8 cellular contexts compared by ENCODE assay signal in the genomic region with DNA sequence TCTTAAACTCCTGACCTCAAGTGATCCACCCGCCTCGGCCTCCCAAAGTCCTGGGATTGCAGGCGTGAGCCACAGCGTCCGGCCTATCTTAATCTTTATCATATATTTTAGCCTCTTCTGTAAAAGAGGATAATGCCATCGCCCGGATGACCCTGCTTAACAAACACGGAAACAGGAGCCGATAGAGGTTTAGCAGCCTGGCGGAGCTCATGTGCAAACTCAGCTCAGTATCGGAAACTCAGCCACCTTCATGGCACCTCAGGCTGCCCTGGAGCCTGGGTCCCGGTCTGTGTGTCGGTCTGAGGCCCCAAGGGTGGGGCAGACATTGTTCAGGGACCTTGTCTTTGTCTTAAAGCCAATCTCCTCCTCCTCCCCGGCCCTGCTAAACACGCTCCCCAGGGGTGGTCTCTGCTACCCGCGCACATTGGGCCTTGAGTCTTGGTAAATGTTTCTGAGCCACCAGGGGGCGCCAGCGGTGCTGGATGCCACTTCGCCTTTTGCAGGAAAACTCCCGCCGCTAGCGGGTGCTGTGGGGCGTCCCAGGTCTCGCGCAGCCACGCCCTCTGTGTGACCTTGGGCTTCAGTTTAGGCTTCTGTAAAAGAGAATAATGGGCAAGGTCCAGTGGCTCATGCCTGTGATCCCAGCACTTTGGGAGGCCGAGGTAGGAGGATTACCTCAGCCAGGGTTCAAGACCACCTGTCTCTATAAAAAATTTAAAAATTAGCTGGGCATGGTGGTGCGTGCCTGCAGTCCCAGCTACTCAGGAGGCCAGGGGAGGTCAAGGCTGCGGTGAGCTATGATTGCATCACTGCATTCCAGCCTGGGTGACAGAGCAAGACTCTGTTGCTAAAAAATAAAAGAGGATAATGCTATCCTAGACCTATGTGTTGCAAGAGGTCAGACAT. TPM values are rescaled to one million over a fixed set of nuclear protein-coding genes. Genes with fewer than 3 reads are reported as not detected.
DNase-seq lines count a peak whose midpoint lies in the region; ATAC-seq and TF ChIP-seq lines count a peak whose summit lies in the region.

No MANE protein-coding gene starts in this region.

- CTCF ChIA-PET in Panc1 (lab: Charles Lee) = interaction anchor here (0.6 to 1.1 kb wide), 2 partner anchors 81 to 98 kb away, joined by 3 to 4 read pairs; no protein-coding TSS in a partner anchor

- H4K20me1 ChIP-seq in neural progenitor cell (ENCODE audit: low read depth) = no peaks in the 10 kb centered on the region

- H3K79me2 ChIP-seq in neural progenitor cell (ENCODE audit: low read depth) = no peaks in the 10 kb centered on the region

- H3K27ac ChIP-seq in Panc1 (ENCODE audit: low read length) (no peak overlapping the region), neural progenitor cell (no peak overlapping the region), stomach (peak overlapping the region in 1 of 5 donors; percentile 61)

- intact Hi-C loops in Panc1 (cut with micrococcal nuclease; ENCODE audit: unreplicated experiment) (loop anchor here (10.0 kb wide), 1 partner anchor 80 kb away; no protein-coding TSS in a partner anchor), stomach (cut with DNase I; ENCODE audit: low total_unique reads) (no loop called here)

- POLR2A ChIA-PET in Panc1 (lab: Charles Lee) = no interaction called here

- H3K9ac ChIP-seq in neural progenitor cell = no peak overlapping the region

- ATAC-seq in HG02970 (IDR thresholded peaks at IDR 0.05; ENCODE audit: low FRiP score, unreplicated experiment) = peak; percentile 73
- peak; percentile 81 for ATAC-seq in Panc1
- ATAC-seq in GM21528 (IDR thresholded peaks at IDR 0.05; ENCODE audit: low FRiP score, unreplicated experiment) = no peak

- no peaks in the 10 kb centered on the region for H3K36me3 ChIP-seq in Panc1 (ENCODE audit: control insufficient read depth, insufficient read depth, low read length)
- no peaks in the 10 kb centered on the region for H3K36me3 ChIP-seq in neural progenitor cell
- no peaks in the 10 kb centered on the region for H3K36me3 ChIP-seq in stomach

- in situ Hi-C loops in Panc1 (cut with HindIII; ENCODE audit: low pct_unique_long_range_greater_than_20kb, low sequenced_read_pairs) = no loop called here

- no peak overlapping the region for H3K27ac Mint-ChIP-seq in neural progenitor cell

- H3K27me3 Mint-ChIP-seq in neural progenitor cell (ENCODE audit: insufficient read depth, low read depth) = peaks cover 6% of the 10 kb centered on the region

- no peak overlapping the region for H3K4me3 Mint-ChIP-seq in neural progenitor cell

- H2AFZ ChIP-seq in neural progenitor cell (replicated peaks) = peak overlapping the region; percentile 96

- DNase-seq in GM12864 (ENCODE audit: low read depth) = peak; percentile 66
- no peak for DNase-seq in Panc1 (ENCODE audit: low read depth, low spot score)
- DNase-seq in activated T-cell treated with anti-CD3 and anti-CD28 coated beads, Interleukin-2, amount 50 U/mL, for 48 hours = peak; percentile 98 to 99
- peak; percentile 79 for DNase-seq in fibroblast of peridontal ligament (ENCODE audit: extremely low read depth)
- peak; percentile 96 for DNase-seq in neural progenitor cell (ENCODE audit: low spot score)
- DNase-seq in stomach = peak; percentile 92

- TF ChIP-seq EP300 in stomach (IDR thresholded peaks at IDR 0.05) = no peak

- 44 to 56% (median 46%) methylated on average over 24 to 30 of the region's 30 CpGs for WGBS in stomach, 5 donors

- BruUV-seq in Panc1 (replicated peaks; lab: Mats Ljungman, UMichigan) = no TSS peak

- H3K4me3 ChIP-seq in GM12864 (ENCODE audit: low read depth, low read length) (no peak overlapping the region), Panc1 (ENCODE audit: low read depth in 2 of 2, low read length in 2 of 2) (no peak overlapping the region), neural progenitor cell (no peak overlapping the region), stomach (no peak overlapping the region)

- TF ChIP-seq CTCF in GM12864 (IDR thresholded peaks at IDR 0.05; ENCODE audit: low read depth, low read length, missing control alignments) = peak; percentile 98
- TF ChIP-seq CTCF in Panc1 (IDR thresholded peaks at IDR 0.05) = peak; percentile 95
- peak; percentile 98 for TF ChIP-seq CTCF in neural progenitor cell (IDR thresholded peaks at IDR 0.05)
- TF ChIP-seq CTCF in stomach (IDR thresholded peaks at IDR 0.05) = peak in 5 of 7 experiments; percentile 54 to 93 (median 81)

- H3K9me3 ChIP-seq in Panc1 (ENCODE audit: control insufficient read depth, insufficient read depth, low read depth, low read length) (no peaks in the 10 kb centered on the region), neural progenitor cell (ENCODE audit: low read depth) (no peaks in the 10 kb centered on the region), stomach (no peaks in the 10 kb centered on the region)

- H3F3A ChIP-seq in neural progenitor cell (ENCODE audit: low read depth) = no peaks in the 10 kb centered on the region

- no peaks in the 10 kb centered on the region for H3K4me1 ChIP-seq in Panc1 (ENCODE audit: control insufficient read depth, insufficient read depth, low read length)
- H3K4me1 ChIP-seq in neural progenitor cell = no peaks in the 10 kb centered on the region
- H3K4me1 ChIP-seq in stomach = peaks cover 0 to 44% (median 8%) of the 10 kb centered on the region in 4 donors

- TF ChIP-seq POLR2A in stomach (IDR thresholded peaks at IDR 0.05) = no peak

- no peaks in the 10 kb centered on the region for H3K9me3 Mint-ChIP-seq in neural progenitor cell

- H3K4me1 Mint-ChIP-seq in neural progenitor cell = peaks cover 12% of the 10 kb centered on the region

- no peaks in the 10 kb centered on the region for H3K27me3 ChIP-seq in Panc1 (ENCODE audit: control insufficient read depth, insufficient read depth, low read length)
- H3K27me3 ChIP-seq in neural progenitor cell = no peaks in the 10 kb centered on the region
- no peaks in the 10 kb centered on the region for H3K27me3 ChIP-seq in stomach

- no peaks in the 10 kb centered on the region for H3K36me3 Mint-ChIP-seq in neural progenitor cell

- H3K4me2 ChIP-seq in neural progenitor cell = peak overlapping the region; percentile 39

RNA-seq across cellular contexts. Expression of gene CETP, which starts 2.7 kb away (rescaled TPM):
- not detected for total RNA-seq in Panc1 (2021; ENCODE audit: unreplicated experiment)
- not detected for polyA plus RNA-seq in Panc1 (2012; ENCODE audit: insufficient read length)
- total RNA-seq in neural progenitor cell (ENCODE audit: low replicate concordance) = 0.28 TPM in 1 of 2 replicates, not detected in the other
- total RNA-seq in stomach = 1 to 10 TPM in 1 of 5 donors, not detected in 4; 2.9 TPM
- polyA plus RNA-seq in stomach = under 1 TPM; 0.18 to 0.46 (median 0.19) TPM

RNA-seq across cellular contexts. Expression of gene NLRC5, which starts 24.9 kb away (rescaled TPM):
- total RNA-seq in Panc1 (2021; ENCODE audit: unreplicated experiment) (8.8 TPM), neural progenitor cell (ENCODE audit: low replicate concordance) (not detected in 2 replicates), stomach (100 to 1,000 TPM in 1 of 5 donors, 10 to 100 TPM in 4; 12.5 to 265 (median 40.2) TPM)
- polyA plus RNA-seq in Panc1 (2012; ENCODE audit: insufficient read length) = 3.6 TPM
- 10 to 100 TPM; 11.7 to 24.5 (median 14.2) TPM for polyA plus RNA-seq in stomach

RNA-seq across cellular contexts. Expression of gene HERPUD1, which starts 32.6 kb away (rescaled TPM):
- total RNA-seq in Panc1 (2021; ENCODE audit: unreplicated experiment) (45.2 TPM), neural progenitor cell (ENCODE audit: low replicate concordance) (16.1 and 18.1 TPM in 2 replicates), stomach (100 to 1,000 TPM in 3 of 5 donors, 10 to 100 TPM in 1, 1 to 10 TPM in 1; 2.6 to 329 (median 190) TPM)
- 32.4 TPM for polyA plus RNA-seq in Panc1 (2012; ENCODE audit: insufficient read length)
- polyA plus RNA-seq in stomach = 10 to 100 TPM; 40.4 to 63.7 (median 57.9) TPM
